In genomic region chr20:34895465-34895864, GRCh38 we compare ENCODE assay signal across 25 cellular contexts.
"Had no signal": no experiment of that assay in that cellular context is flagged by ENCODE, and none has a peak within 500 bp of the region (broad histone marks: within the 10 kb centered on the region; RNA-seq: fewer than 3 reads in every experiment).

No MANE protein-coding gene starts in this region.

- H3K27me3 ChIP-seq: brain microvascular endothelial cell, SJSA1 had no signal

- H3K9me3 ChIP-seq: SJSA1, SK-N-SH had no signal

- DNase-seq: activated CD4-positive, alpha-beta memory T cell treated with anti-CD3 and anti-CD28 coated beads for 36 hours; activated CD4-positive, alpha-beta T cell treated with anti-CD3 and anti-CD28 coated beads, Interleukin-2, amount 10 ng/mL, durations not matched to agents 7 days and 5 days; activated CD8-positive, alpha-beta memory T cell treated with anti-CD3 and anti-CD28 coated beads, Interleukin-2, amount 50 U/mL, for 4 hours; activated gamma-delta T cell treated with Interleukin-2 at 50 U/mL for 16 hours; activated naive CD4-positive, alpha-beta T cell treated with anti-CD3 and anti-CD28 coated beads for 36 hours; activated T-cell treated with anti-CD3 and anti-CD28 coated beads for 4 hours; activated T-cell treated with anti-CD3 and anti-CD28 coated beads, Interleukin-2, amount 50 U/mL, for 4 hours; anterior cingulate cortex; brain microvascular endothelial cell; MM.1S; MV-4-11; NCI-H1092; NCI-H1436 treated with DMSO at 0.1 percent for 48 hours; NCI-H1694 treated with DMSO at 0.1 percent for 48 hours; NCI-H2029; NCI-H345; NCI-H524 treated with DMSO at 0.1 percent for 48 hours; SHP77 treated with DMSO at 0.1 percent for 48 hours; SK-N-SH had no signal

- H3K4me3 ChIP-seq: SJSA1 had no signal

- H3K9me3 Mint-ChIP-seq: activated CD4-positive, alpha-beta memory T cell treated with anti-CD3 and anti-CD28 coated beads for 36 hours; activated naive CD4-positive, alpha-beta T cell treated with anti-CD3 and anti-CD28 coated beads for 36 hours; activated naive CD4-positive, alpha-beta T cell treated with anti-CD3 and anti-CD28 coated beads, Interleukin-2, amount 50 U/mL, for 72 hours; activated T-cell treated with anti-CD3 and anti-CD28 coated beads, Interleukin-2, amount 50 U/mL, for 4 hours; activated T-helper 1 cell treated with anti-CD3 and anti-CD28 coated beads, Interleukin-12 subunit alpha, Interleukin-12 subunit beta, Interleukin-2, Interleukin-4 antibody, amounts not matched to agents 30 ng/mL and 10 ng/mL and 1 ng/mL, durations not matched to agents 14 hours and 24 hours and 36 hours; T-helper 1 cell treated with Interleukin-12 subunit alpha and Interleukin-12 subunit beta and Interleukin-4 antibody, amounts not matched to agents 30 μg/mL and 1 μg/mL, for 36 hours; T-helper 2 cell treated with Interferon-gamma antibody and Interleukin-4, amounts not matched to agents 5 μg/mL and 100 μg/mL, for 36 hours had no signal

- ATAC-seq: activated naive CD4-positive, alpha-beta T cell treated with anti-CD3 and anti-CD28 coated beads, Interleukin-2, amount 50 U/mL, for 72 hours; activated T-cell treated with anti-CD3 and anti-CD28 coated beads, Interleukin-2, amount 50 U/mL, for 4 hours had no signal

- H3K36me3 ChIP-seq: brain microvascular endothelial cell had no signal

- H3K27ac Mint-ChIP-seq: activated CD4-positive, alpha-beta memory T cell treated with anti-CD3 and anti-CD28 coated beads for 36 hours; activated CD4-positive, alpha-beta T cell treated with anti-CD3 and anti-CD28 coated beads, Interleukin-2, amount 10 ng/mL, durations not matched to agents 7 days and 5 days; activated naive CD4-positive, alpha-beta T cell treated with anti-CD3 and anti-CD28 coated beads for 36 hours; activated naive CD4-positive, alpha-beta T cell treated with anti-CD3 and anti-CD28 coated beads, Interleukin-2, amount 50 U/mL, for 72 hours; activated T-helper 1 cell treated with anti-CD3 and anti-CD28 coated beads, Interleukin-12 subunit alpha, Interleukin-12 subunit beta, Interleukin-2, Interleukin-4 antibody, amounts not matched to agents 30 ng/mL and 10 ng/mL and 1 ng/mL, durations not matched to agents 14 hours and 24 hours and 36 hours; T-helper 1 cell treated with Interleukin-12 subunit alpha and Interleukin-12 subunit beta and Interleukin-4 antibody, amounts not matched to agents 30 μg/mL and 1 μg/mL, for 36 hours; T-helper 2 cell treated with Interferon-gamma antibody and Interleukin-4, amounts not matched to agents 5 μg/mL and 100 μg/mL, for 36 hours had no signal

- H3K27ac ChIP-seq: brain microvascular endothelial cell, KMS-11, SJSA1 had no signal

- H3K4me3 Mint-ChIP-seq: activated CD4-positive, alpha-beta memory T cell treated with anti-CD3 and anti-CD28 coated beads for 36 hours; activated CD4-positive, alpha-beta T cell treated with anti-CD3 and anti-CD28 coated beads, Interleukin-2, amount 10 ng/mL, durations not matched to agents 7 days and 5 days; activated naive CD4-positive, alpha-beta T cell treated with anti-CD3 and anti-CD28 coated beads for 36 hours; activated T-cell treated with anti-CD3 and anti-CD28 coated beads, Interleukin-2, amount 50 U/mL, for 4 hours; activated T-helper 1 cell treated with anti-CD3 and anti-CD28 coated beads, Interleukin-12 subunit alpha, Interleukin-12 subunit beta, Interleukin-2, Interleukin-4 antibody, amounts not matched to agents 30 ng/mL and 10 ng/mL and 1 ng/mL, durations not matched to agents 14 hours and 24 hours and 36 hours; T-helper 1 cell treated with Interleukin-12 subunit alpha and Interleukin-12 subunit beta and Interleukin-4 antibody, amounts not matched to agents 30 μg/mL and 1 μg/mL, for 36 hours; T-helper 2 cell treated with Interferon-gamma antibody and Interleukin-4, amounts not matched to agents 5 μg/mL and 100 μg/mL, for 36 hours had no signal

- H3K27me3 Mint-ChIP-seq: activated CD4-positive, alpha-beta memory T cell treated with anti-CD3 and anti-CD28 coated beads for 36 hours; activated CD4-positive, alpha-beta T cell treated with anti-CD3 and anti-CD28 coated beads, Interleukin-2, amount 10 ng/mL, durations not matched to agents 7 days and 5 days had no signal
